9 cellular contexts compared by ENCODE assay signal in the genomic region with DNA sequence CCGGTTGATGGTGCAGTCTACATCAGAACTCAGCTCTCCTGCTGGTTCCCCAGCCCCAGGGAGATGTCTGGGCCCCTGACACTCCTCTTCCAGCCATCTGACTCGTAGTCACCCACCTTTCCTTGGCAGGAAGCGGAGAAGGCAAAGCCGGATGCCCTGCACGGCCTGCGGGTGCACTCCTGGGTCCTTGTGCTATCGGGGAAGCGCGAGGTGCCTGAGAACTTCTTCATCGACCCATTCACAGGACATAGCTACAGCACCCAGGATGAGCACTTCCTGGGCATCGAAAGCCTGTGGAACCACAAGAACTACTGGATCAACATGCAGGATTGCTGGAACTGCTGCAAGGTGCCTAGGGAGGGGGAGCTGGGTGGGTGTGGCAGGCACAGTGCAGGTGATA. TPM values are rescaled to one million over a fixed set of nuclear protein-coding genes. Genes with fewer than 3 reads are reported as not detected.
"Had no signal": no experiment of that assay in that cellular context is flagged by ENCODE, and none has a peak within 500 bp of the region (broad histone marks: within the 10 kb centered on the region; RNA-seq: fewer than 3 reads in every experiment).

No MANE protein-coding gene starts in this region.

- DNase-seq: GM23248, GOT3, H7, HFFc6 had no signal

- H3K4me1 ChIP-seq: HAP-1 had no signal

- H3K36me3 ChIP-seq: HAP-1 had no signal

- H3K4me3 ChIP-seq: GM23248, HAP-1 had no signal

- H3K27ac ChIP-seq: GM23248, HL-60 had no signal

- H3K9me3 ChIP-seq: HAP-1 had no signal

RNA-seq across cellular contexts. Expression of a gene that starts 12.7 kb away (rescaled TPM):
- total RNA-seq: GM23248, HFFc6, HT1080 had no signal
- polyA plus RNA-seq: GM23248, IgD-negative memory B cell had no signal

RNA-seq across cellular contexts. Expression of a gene that starts 39.2 kb away (rescaled TPM):
- total RNA-seq: GM23248, H4, HFFc6, HT1080 had no signal
- polyA plus RNA-seq: GM23248, IgD-negative memory B cell had no signal
